Comparison of ENCODE assay signal across 13 cellular contexts in the genomic region with DNA sequence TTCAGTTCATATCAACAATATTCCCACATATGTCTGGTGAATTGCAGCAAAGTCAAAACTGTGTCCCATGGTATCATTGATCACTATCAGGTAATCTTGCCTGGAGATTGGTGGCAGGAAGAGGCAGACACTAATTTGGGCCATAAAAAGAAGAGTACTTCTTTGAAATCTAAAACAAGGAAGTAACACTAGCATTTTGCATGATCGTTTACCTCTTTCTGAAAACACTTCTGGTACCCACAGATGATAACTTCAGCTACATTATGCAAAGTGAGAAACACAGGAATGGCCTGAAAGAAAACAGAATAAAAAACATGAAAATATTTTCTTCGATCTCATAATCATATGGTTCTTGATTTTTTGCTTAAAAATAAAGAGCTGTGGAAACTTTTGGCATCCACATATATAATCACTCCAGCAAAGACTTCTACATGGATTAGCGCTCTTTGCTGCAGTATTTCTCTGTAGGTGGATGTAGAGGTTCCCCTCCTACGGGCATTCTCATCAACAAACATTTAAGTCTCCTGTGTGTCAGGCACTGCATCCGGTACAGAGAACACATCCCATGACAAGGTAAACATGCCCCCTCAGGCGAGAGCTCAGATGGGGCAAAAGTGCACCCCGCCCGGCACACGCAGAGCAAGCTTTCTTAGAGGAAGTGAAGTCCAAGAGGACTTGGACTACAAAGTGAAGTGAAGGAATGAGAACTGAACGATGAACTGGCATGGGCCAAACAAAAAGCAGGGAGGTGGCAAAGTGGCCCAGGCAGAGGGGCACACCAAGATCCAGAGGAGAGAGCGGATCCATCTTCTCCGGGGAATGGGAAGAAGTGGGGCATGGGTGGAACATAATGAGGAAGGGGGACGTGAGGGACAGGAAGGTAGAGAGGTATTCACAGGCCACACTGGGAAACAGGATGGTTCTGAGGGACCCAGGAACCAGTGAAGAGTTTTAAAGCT.
A peak's percentile ranks its signal among the peaks of the same experiment; 100 is the strongest.
DNase-seq lines count a peak whose midpoint lies in the region; ATAC-seq and TF ChIP-seq lines count a peak whose summit lies in the region.
"Had no signal": no experiment of that assay in that cellular context is flagged by ENCODE, and none has a peak within 500 bp of the region (broad histone marks: within the 10 kb centered on the region; RNA-seq: fewer than 3 reads in every experiment).

No MANE protein-coding gene starts in this region.

- peak overlapping the region in 6 of 7 donors; percentile 9 to 55 (median 24) for H3K4me3 Mint-ChIP-seq in CD8-positive, alpha-beta memory T cell
- peak overlapping the region in 3 of 4 donors; percentile 45 to 75 (median 63) for H3K4me3 Mint-ChIP-seq in IgD-negative memory B cell
- H3K4me3 Mint-ChIP-seq in endothelial cell (ENCODE audit: unreplicated experiment) = no peak overlapping the region
- H3K4me3 Mint-ChIP-seq: CD14-positive monocyte had no signal

- peak overlapping the region in 7 of 8 donors; percentile 75 to 90 (median 83) for H3K27ac Mint-ChIP-seq in CD8-positive, alpha-beta memory T cell
- peak overlapping the region; percentile 55 to 92 (median 91) for H3K27ac Mint-ChIP-seq in IgD-negative memory B cell
- H3K27ac Mint-ChIP-seq in endothelial cell (ENCODE audit: unreplicated experiment) = peak overlapping the region; percentile 6

- peaks cover 13% of the 10 kb centered on the region for H3K4me1 ChIP-seq in CD8-positive, alpha-beta memory T cell (ENCODE audit: insufficient read depth, low read length)
- H3K4me1 ChIP-seq: breast epithelium, vagina had no signal

- no peaks in the 10 kb centered on the region for H3K9me3 ChIP-seq in CD8-positive, alpha-beta memory T cell (ENCODE audit: low read length)
- H3K9me3 ChIP-seq: breast epithelium, vagina had no signal

- no peaks in the 10 kb centered on the region for H3K36me3 ChIP-seq in CD8-positive, alpha-beta memory T cell (ENCODE audit: insufficient read depth, low read length)
- H3K36me3 ChIP-seq: breast epithelium, vagina had no signal

- no peaks in the 10 kb centered on the region for H3K27me3 Mint-ChIP-seq in CD8-positive, alpha-beta memory T cell
- H3K27me3 Mint-ChIP-seq in IgD-negative memory B cell (no peaks in the 10 kb centered on the region), endothelial cell (ENCODE audit: unreplicated experiment) (peaks cover 2% of the 10 kb centered on the region)

- POLR2A ChIA-PET in CD8-positive, alpha-beta memory T cell (lab: Charles Lee) = no interaction called here

- CTCF ChIA-PET in CD8-positive, alpha-beta memory T cell (lab: Charles Lee) = interaction anchor here (1.1 to 1.2 kb wide), 2 partner anchors 11 to 255 kb away, joined by 3 read pairs; no protein-coding TSS in a partner anchor

- TF ChIP-seq CTCF in endothelial cell (IDR thresholded peaks at IDR 0.05; ENCODE audit: unreplicated experiment) = no peak

- H3K4me1 Mint-ChIP-seq in CD8-positive, alpha-beta memory T cell = peaks cover 19 to 26% (median 23%) of the 10 kb centered on the region in 3 donors
- peaks cover 15 to 19% (median 18%) of the 10 kb centered on the region in 3 donors for H3K4me1 Mint-ChIP-seq in IgD-negative memory B cell
- H3K4me1 Mint-ChIP-seq in endothelial cell (ENCODE audit: unreplicated experiment) = peaks cover 34% of the 10 kb centered on the region

- no peak overlapping the region for H3K4me3 ChIP-seq in CD8-positive, alpha-beta memory T cell (ENCODE audit: low read length)
- H3K4me3 ChIP-seq: breast epithelium, vagina had no signal

- H3K27me3 ChIP-seq in CD8-positive, alpha-beta memory T cell (ENCODE audit: insufficient read depth, low read length, poor library complexity, severe bottlenecking) = no peaks in the 10 kb centered on the region
- H3K27me3 ChIP-seq: breast epithelium, vagina had no signal

- no peak for DNase-seq in CD8-positive, alpha-beta memory T cell
- DNase-seq in endothelial cell (ENCODE audit: low spot score) (no peak), NCI-H1417 treated with DMSO at 0.1 percent for 48 hours (lab: John Stamatoyannopoulos, UW) (no peak), dermis blood vessel endothelial cell (no peak), HuH-7 (ENCODE audit: low spot score) (no peak), sciatic nerve (ENCODE audit: low spot score) (no peak)
- DNase-seq: NCI-H1694; NK-92 treated with Interleukin-12 subunit alpha and Interleukin-12 subunit beta, amount 100 ng/mL, for 24 hours had no signal

- H3K27ac ChIP-seq in CD8-positive, alpha-beta memory T cell (ENCODE audit: low read depth, low read length) = no peak overlapping the region
- H3K27ac ChIP-seq: breast epithelium, vagina had no signal

- H3K9me3 Mint-ChIP-seq in CD8-positive, alpha-beta memory T cell = no peaks in the 10 kb centered on the region
- H3K9me3 Mint-ChIP-seq in IgD-negative memory B cell = no peaks in the 10 kb centered on the region
- H3K9me3 Mint-ChIP-seq in endothelial cell (ENCODE audit: unreplicated experiment) = no peaks in the 10 kb centered on the region

- intact Hi-C loops in sciatic nerve (cut with DNase I) = no loop called here

- H3K36me3 Mint-ChIP-seq in CD8-positive, alpha-beta memory T cell = peaks cover 0 to 8% (median 0%) of the 10 kb centered on the region in 3 donors
- H3K36me3 Mint-ChIP-seq in IgD-negative memory B cell = peaks cover 5% of the 10 kb centered on the region
- H3K36me3 Mint-ChIP-seq in endothelial cell (ENCODE audit: low read depth, unreplicated experiment) = peaks cover 8% of the 10 kb centered on the region

- ATAC-seq in GM19043 (IDR thresholded peaks at IDR 0.05; ENCODE audit: low read depth, unreplicated experiment) (peak; percentile 61), sciatic nerve (no peak)

Comparison
In these comparisons a context has a peak if more than half of its experiments do, and no peak if none do; other contexts are left out.
1. H3K27ac Mint-ChIP-seq: peak in every context shown above with its lines; median percentile 91 in IgD-negative memory B cell; 83 in CD8-positive, alpha-beta memory T cell; 6 in endothelial cell.